In the genomic region with DNA sequence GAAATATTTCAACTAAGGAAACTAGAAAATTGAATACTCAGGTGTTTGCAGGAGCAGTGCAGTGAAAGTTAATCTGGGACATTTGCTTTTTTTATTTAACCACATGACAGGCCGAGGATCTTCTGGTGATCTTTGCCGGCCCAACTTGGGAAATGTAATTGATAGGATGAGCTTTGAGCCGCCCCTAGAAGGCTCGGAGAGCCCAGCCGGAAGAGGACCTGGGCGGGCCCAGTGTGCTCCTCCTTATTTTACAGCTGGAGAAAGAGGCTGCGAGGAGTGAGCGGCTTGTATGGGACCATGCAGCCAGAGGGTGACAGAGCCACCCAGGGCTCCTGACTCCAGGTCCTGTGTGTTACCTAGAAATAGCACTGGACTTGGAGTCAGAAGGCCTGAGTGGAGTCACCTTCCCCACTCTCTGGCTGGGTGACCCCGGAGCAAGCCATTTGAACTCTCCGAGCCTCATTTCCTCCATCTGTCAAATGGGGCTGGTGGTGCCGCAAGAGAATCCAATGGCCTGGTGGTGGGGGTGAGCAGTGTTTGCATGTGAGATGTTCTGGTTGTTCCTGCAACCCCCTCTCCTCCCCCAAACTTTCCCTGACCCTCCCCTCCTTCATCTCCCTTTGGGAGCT, we compare ENCODE assay signal across 1 cellular context.
TF ChIP-seq lines count a peak whose summit lies in the region.

No MANE protein-coding gene starts in this region.

TF ChIP-seq in SK-N-SH, 30 proteins besides CTCF, POLR2A, EP300 and RAD21 (continued from another document):
- TF ChIP-seq, protein P1, sequence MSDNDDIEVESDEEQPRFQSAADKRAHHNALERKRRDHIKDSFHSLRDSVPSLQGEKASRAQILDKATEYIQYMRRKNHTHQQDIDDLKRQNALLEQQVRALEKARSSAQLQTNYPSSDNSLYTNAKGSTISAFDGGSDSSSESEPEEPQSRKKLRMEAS (IDR thresholded peaks at IDR 0.05; ENCODE audit: low read depth) = no peak
- TF ChIP-seq, protein P2, sequence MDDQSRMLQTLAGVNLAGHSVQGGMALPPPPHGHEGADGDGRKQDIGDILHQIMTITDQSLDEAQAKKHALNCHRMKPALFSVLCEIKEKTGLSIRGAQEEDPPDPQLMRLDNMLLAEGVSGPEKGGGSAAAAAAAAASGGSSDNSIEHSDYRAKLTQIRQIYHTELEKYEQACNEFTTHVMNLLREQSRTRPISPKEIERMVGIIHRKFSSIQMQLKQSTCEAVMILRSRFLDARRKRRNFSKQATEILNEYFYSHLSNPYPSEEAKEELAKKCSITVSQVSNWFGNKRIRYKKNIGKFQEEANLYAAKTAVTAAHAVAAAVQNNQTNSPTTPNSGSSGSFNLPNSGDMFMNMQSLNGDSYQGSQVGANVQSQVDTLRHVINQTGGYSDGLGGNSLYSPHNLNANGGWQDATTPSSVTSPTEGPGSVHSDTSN (IDR thresholded peaks at IDR 0.05) = no peak
- TF ChIP-seq YY1 (IDR thresholded peaks at IDR 0.05; ENCODE audit: low read depth) (no peak), TAF1 (IDR thresholded peaks at IDR 0.05; ENCODE audit: borderline replicate concordance, low read depth, low read length) (no peak), CHD2 (IDR thresholded peaks at IDR 0.05; ENCODE audit: low read length, partially characterized antibody) (no peak), NFIC (IDR thresholded peaks at IDR 0.05; ENCODE audit: borderline replicate concordance) (no peak), TEAD4 (IDR thresholded peaks at IDR 0.05; ENCODE audit: borderline replicate concordance, insufficient read depth) (no peak), FOSL2 (IDR thresholded peaks at IDR 0.05; ENCODE audit: borderline replicate concordance, low read depth) (no peak), GABPA (IDR thresholded peaks at IDR 0.05; ENCODE audit: low read depth) (no peak), NRF1 (IDR thresholded peaks at IDR 0.05; ENCODE audit: low read depth, low read length) (no peak), TCF12 (IDR thresholded peaks at IDR 0.05) (no peak), EZH2phosphoT487 (IDR thresholded peaks at IDR 0.05; ENCODE audit: borderline replicate concordance, low read depth) (no peak)
- TF ChIP-seq, protein P3, sequence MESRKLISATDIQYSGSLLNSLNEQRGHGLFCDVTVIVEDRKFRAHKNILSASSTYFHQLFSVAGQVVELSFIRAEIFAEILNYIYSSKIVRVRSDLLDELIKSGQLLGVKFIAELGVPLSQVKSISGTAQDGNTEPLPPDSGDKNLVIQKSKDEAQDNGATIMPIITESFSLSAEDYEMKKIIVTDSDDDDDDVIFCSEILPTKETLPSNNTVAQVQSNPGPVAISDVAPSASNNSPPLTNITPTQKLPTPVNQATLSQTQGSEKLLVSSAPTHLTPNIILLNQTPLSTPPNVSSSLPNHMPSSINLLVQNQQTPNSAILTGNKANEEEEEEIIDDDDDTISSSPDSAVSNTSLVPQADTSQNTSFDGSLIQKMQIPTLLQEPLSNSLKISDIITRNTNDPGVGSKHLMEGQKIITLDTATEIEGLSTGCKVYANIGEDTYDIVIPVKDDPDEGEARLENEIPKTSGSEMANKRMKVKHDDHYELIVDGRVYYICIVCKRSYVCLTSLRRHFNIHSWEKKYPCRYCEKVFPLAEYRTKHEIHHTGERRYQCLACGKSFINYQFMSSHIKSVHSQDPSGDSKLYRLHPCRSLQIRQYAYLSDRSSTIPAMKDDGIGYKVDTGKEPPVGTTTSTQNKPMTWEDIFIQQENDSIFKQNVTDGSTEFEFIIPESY (IDR thresholded peaks at IDR 0.05; ENCODE audit: borderline replicate concordance, low read depth) = no peak
